10 cellular contexts compared by ENCODE assay signal in the genomic region with DNA sequence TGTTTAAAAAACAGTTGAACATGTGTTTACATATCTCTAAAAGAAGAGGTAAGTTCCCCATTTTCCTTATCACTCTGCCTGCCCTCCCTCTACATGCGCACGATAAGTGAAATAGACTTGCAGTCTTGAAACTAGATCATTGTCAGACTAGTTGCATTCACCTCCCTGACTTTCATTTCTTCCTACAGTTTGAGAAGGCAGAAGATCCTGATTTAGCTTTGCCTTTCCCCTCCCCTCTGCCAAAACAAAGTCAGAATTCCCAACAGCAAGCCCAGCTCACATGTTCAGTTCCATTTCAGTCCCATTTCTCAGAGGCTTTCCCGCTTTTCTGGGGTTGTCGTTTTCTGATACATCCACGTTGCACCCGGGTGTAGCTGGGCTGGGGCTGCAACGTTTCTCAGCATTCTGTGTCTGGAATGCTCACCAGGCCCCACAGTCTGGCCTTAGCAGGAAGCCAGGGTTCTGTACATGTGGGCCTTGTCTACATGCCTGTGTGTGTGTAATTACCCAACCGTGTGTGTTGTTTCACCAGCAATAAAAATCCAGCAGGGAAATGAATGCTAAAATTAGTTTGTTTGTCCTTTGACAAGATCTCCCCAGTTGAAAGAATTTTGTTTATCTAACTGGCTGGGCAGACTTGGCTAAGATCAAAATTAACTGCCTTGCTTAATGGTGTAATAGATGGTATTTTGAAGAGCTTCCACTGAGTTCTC.
DNase-seq lines count a peak whose midpoint lies in the region; ATAC-seq and TF ChIP-seq lines count a peak whose summit lies in the region.
"Had no signal": no experiment of that assay in that cellular context is flagged by ENCODE, and none has a peak within 500 bp of the region (broad histone marks: within the 10 kb centered on the region; RNA-seq: fewer than 3 reads in every experiment).

No MANE protein-coding gene starts in this region.

- H3K27ac Mint-ChIP-seq in activated CD8-positive, alpha-beta T cell treated with anti-CD3 and anti-CD28 coated beads, Interleukin-2, amount 10 ng/mL, durations not matched to agents 7 days and 5 days: no peak overlapping the region

- ATAC-seq in lung (ENCODE audit: insufficient read depth, low FRiP score): no peak
- peak; percentile 59 for ATAC-seq in upper lobe of right lung
- ATAC-seq in activated CD8-positive, alpha-beta T cell treated with anti-CD3 and anti-CD28 coated beads, Interleukin-2, amount 10 ng/mL, durations not matched to agents 7 days and 5 days: no peak
- no peak for ATAC-seq in HG03565 (IDR thresholded peaks at IDR 0.05; ENCODE audit: unreplicated experiment)

- H3K4me3 ChIP-seq in lung: no peak overlapping the region
- no peak overlapping the region for H3K4me3 ChIP-seq in upper lobe of right lung

- intact Hi-C loops in upper lobe of right lung (cut with DNase I): no loop called here

- H3K27me3 ChIP-seq in lung (ENCODE audit: control insufficient read depth, insufficient read depth) (no peaks in the 10 kb centered on the region), upper lobe of right lung (no peaks in the 10 kb centered on the region)

- POLR2A ChIA-PET in activated CD8-positive, alpha-beta T cell treated with anti-CD3 and anti-CD28 coated beads, Interleukin-2, amount 10 ng/mL, durations not matched to agents 7 days and 5 days (lab: Charles Lee): no interaction called here

- TF ChIP-seq CTCF in lung (IDR thresholded peaks at IDR 0.05; ENCODE audit: control extremely low read depth, extremely low read depth) (no peak), upper lobe of right lung (IDR thresholded peaks at IDR 0.05) (no peak)

- H3K27me3 Mint-ChIP-seq in activated CD8-positive, alpha-beta T cell treated with anti-CD3 and anti-CD28 coated beads, Interleukin-2, amount 10 ng/mL, durations not matched to agents 7 days and 5 days (ENCODE audit: low read depth): no peaks in the 10 kb centered on the region

- DNase-seq in NCI-H1417 (lab: John Stamatoyannopoulos, UW) (peak in 2 of 3 experiments; percentile 29 to 64), NCI-H1417 treated with DMSO at 0.1 percent for 48 hours (lab: John Stamatoyannopoulos, UW) (no peak), dedifferentiated amniotic fluid mesenchymal stem cell (ENCODE audit: extremely low spot score) (peak; percentile 59), lung (ENCODE audit: low spot score) (no peak), upper lobe of right lung (no peak), KG1 (lab: John Stamatoyannopoulos, UW) (no peak)
- no peak for DNase-seq in activated CD8-positive, alpha-beta T cell treated with anti-CD3 and anti-CD28 coated beads, Interleukin-2, amount 10 ng/mL, durations not matched to agents 7 days and 5 days
- DNase-seq: SIG-M5 had no signal

- H3K9me3 Mint-ChIP-seq in activated CD8-positive, alpha-beta T cell treated with anti-CD3 and anti-CD28 coated beads, Interleukin-2, amount 10 ng/mL, durations not matched to agents 7 days and 5 days (ENCODE audit: insufficient read depth): no peaks in the 10 kb centered on the region

- H3K4me1 Mint-ChIP-seq in activated CD8-positive, alpha-beta T cell treated with anti-CD3 and anti-CD28 coated beads, Interleukin-2, amount 10 ng/mL, durations not matched to agents 7 days and 5 days (ENCODE audit: low read depth): peaks cover 4% of the 10 kb centered on the region

- peak overlapping the region; percentile 46 to 79 for H3K27ac ChIP-seq in lung (ENCODE audit: low read depth in 1 of 2, low read length in 1 of 2)
- H3K27ac ChIP-seq in upper lobe of right lung: peak overlapping the region; percentile 47
- H3K27ac ChIP-seq: 22Rv1 had no signal

- H3K4me3 Mint-ChIP-seq in activated CD8-positive, alpha-beta T cell treated with anti-CD3 and anti-CD28 coated beads, Interleukin-2, amount 10 ng/mL, durations not matched to agents 7 days and 5 days: no peak overlapping the region

- H3K36me3 ChIP-seq in lung (ENCODE audit: control insufficient read depth in 2 of 2, insufficient read depth in 2 of 2, low read length in 2 of 2): peaks cover 3 to 6% of the 10 kb centered on the region in 2 donors
- no peaks in the 10 kb centered on the region for H3K36me3 ChIP-seq in upper lobe of right lung

- no peaks in the 10 kb centered on the region for H3K36me3 Mint-ChIP-seq in activated CD8-positive, alpha-beta T cell treated with anti-CD3 and anti-CD28 coated beads, Interleukin-2, amount 10 ng/mL, durations not matched to agents 7 days and 5 days (ENCODE audit: low read depth)

- WGBS in lung, 2 donors: 46 to 65% methylated on average over 8 of the region's 8 CpGs

- H3K4me1 ChIP-seq in lung (ENCODE audit: control insufficient read depth in 2 of 2, insufficient read depth in 2 of 2, low read length in 2 of 2): peaks cover 14 to 26% of the 10 kb centered on the region in 2 donors
- peaks cover 37% of the 10 kb centered on the region for H3K4me1 ChIP-seq in upper lobe of right lung

- CTCF ChIA-PET in activated CD8-positive, alpha-beta T cell treated with anti-CD3 and anti-CD28 coated beads, Interleukin-2, amount 10 ng/mL, durations not matched to agents 7 days and 5 days (lab: Charles Lee): interaction anchor here (1.0 to 1.7 kb wide), 3 partner anchors 9 to 147 kb away, joined by 3 to 4 read pairs (median 4); no protein-coding TSS in a partner anchor

- H3K9me3 ChIP-seq in lung (ENCODE audit: control insufficient read depth in 2 of 2, insufficient read depth in 1 of 2, low read length in 1 of 2): no peaks in the 10 kb centered on the region
- H3K9me3 ChIP-seq in upper lobe of right lung: no peaks in the 10 kb centered on the region

Comparison
In these comparisons a context has a peak if more than half of its experiments do, and no peak if none do; other contexts are left out.
1. DNase-seq: peak in NCI-H1417 (2 of 3) and dedifferentiated amniotic fluid mesenchymal stem cell (single experiment); none in NCI-H1417 treated with DMSO at 0.1 percent for 48 hours (single experiment), lung (single experiment), upper lobe of right lung (single experiment), activated CD8-positive, alpha-beta T cell treated with anti-CD3 and anti-CD28 coated beads, Interleukin-2, amount 10 ng/mL, durations not matched to agents 7 days and 5 days (single experiment) and KG1 (single experiment).